In genomic region chr2:101435011-101435862, GRCh38 we compare ENCODE assay signal across 13 cellular contexts.
DNase-seq lines count a peak whose midpoint lies in the region; ATAC-seq and TF ChIP-seq lines count a peak whose summit lies in the region.
"Had no signal": no experiment of that assay in that cellular context is flagged by ENCODE, and none has a peak within 500 bp of the region (broad histone marks: within the 10 kb centered on the region; RNA-seq: fewer than 3 reads in every experiment).

No MANE protein-coding gene starts in this region.

- no peak for TF ChIP-seq CTCF in RWPE2 (IDR thresholded peaks at IDR 0.05; ENCODE audit: poor library complexity, severe bottlenecking)
- no peak for TF ChIP-seq CTCF in fibroblast of mammary gland (conservative IDR thresholded peaks at IDR 0.05; ENCODE audit: control insufficient read depth, insufficient read depth, low read depth, low read length)

- no peaks in the 10 kb centered on the region for H3K9me3 ChIP-seq in RWPE2 (ENCODE audit: severe bottlenecking)
- H3K9me3 ChIP-seq: ascending aorta, thyroid gland had no signal

- no peaks in the 10 kb centered on the region for H3K4me1 ChIP-seq in RWPE2 (ENCODE audit: insufficient read depth, poor library complexity, severe bottlenecking)

- no peaks in the 10 kb centered on the region for H3K36me3 ChIP-seq in RWPE2 (ENCODE audit: low read depth)
- H3K36me3 ChIP-seq: ascending aorta, thyroid gland had no signal

- DNase-seq in EH (ENCODE audit: low read depth) (peak; percentile 37), RWPE2 (ENCODE audit: low spot score) (no peak), fibroblast of mammary gland (ENCODE audit: low read depth) (peak; percentile 82), non-pigmented ciliary epithelial cell (ENCODE audit: low read depth) (peak; percentile 9), superior temporal gyrus (ENCODE audit: extremely low spot score) (no peak)
- DNase-seq: CD8-positive, alpha-beta T cell; NK-92 treated with Interleukin-12 subunit alpha and Interleukin-12 subunit beta, amount 100 ng/mL, for 24 hours; T-helper 17 cell; thyroid gland had no signal

- H3K4me3 ChIP-seq in RWPE2 (ENCODE audit: severe bottlenecking), result no peak overlapping the region
- no peak overlapping the region for H3K4me3 ChIP-seq in fibroblast of mammary gland (ENCODE audit: control insufficient read depth, low read depth, low read length)
- H3K4me3 ChIP-seq: ascending aorta, thyroid gland had no signal

- no peak overlapping the region for H3K27ac ChIP-seq in RWPE2 (ENCODE audit: poor library complexity, severe bottlenecking)
- H3K27ac ChIP-seq: ascending aorta, thyroid gland had no signal

- H3K27me3 ChIP-seq in RWPE2 (ENCODE audit: insufficient read depth, poor library complexity, severe bottlenecking), result no peaks in the 10 kb centered on the region
- H3K27me3 ChIP-seq: ascending aorta, thyroid gland had no signal

- ATAC-seq in RWPE2 (ENCODE audit: low read depth) (0 out of 3 replicates have a peak, but pooled peaks have one; percentile 23), GM21528 (IDR thresholded peaks at IDR 0.05; ENCODE audit: low FRiP score, unreplicated experiment) (no peak), HG03457 (IDR thresholded peaks at IDR 0.05; ENCODE audit: unreplicated experiment) (no peak), HG03460 (IDR thresholded peaks at IDR 0.05; ENCODE audit: unreplicated experiment) (no peak)
- ATAC-seq: CD8-positive, alpha-beta T cell; T-helper 17 cell had no signal

Comparison
In these comparisons a context has a peak if more than half of its experiments do, and no peak if none do; other contexts are left out.
1. DNase-seq: peak in EH (single experiment), fibroblast of mammary gland (single experiment) and non-pigmented ciliary epithelial cell (single experiment); none in RWPE2 (single experiment) and superior temporal gyrus (single experiment).